In genomic region chr5:145812877-145813276, GRCh38 we compare ENCODE assay signal across 32 cellular contexts. TPM values are rescaled to one million over a fixed set of nuclear protein-coding genes. Genes with fewer than 3 reads are reported as not detected.
"Had no signal": no experiment of that assay in that cellular context is flagged by ENCODE, and none has a peak within 500 bp of the region (broad histone marks: within the 10 kb centered on the region; RNA-seq: fewer than 3 reads in every experiment).

No MANE protein-coding gene starts in this region.

- H3K9ac ChIP-seq: neural progenitor cell, parathyroid adenoma had no signal

- H3K4me2 ChIP-seq: neural progenitor cell, smooth muscle cell had no signal

- DNase-seq: immature natural killer cell; kidney; left colon; left lung; naive B cell; natural killer cell; nephron progenitor cell; psoas muscle; right lobe of liver; stimulated activated CD4-positive, alpha-beta T cell treated with anti-CD3 and anti-CD28 coated beads, Interleukin-1b, Interleukin-23, amount 100 ng/mL, for 48 hours; stimulated activated CD4-positive, alpha-beta T cell treated with anti-CD3 and anti-CD28 coated beads, Interleukin-2, amount 100 ng/mL, for 48 hours; stimulated activated naive CD4-positive, alpha-beta T cell; thyroid gland; transverse colon; upper lobe of left lung had no signal

- H3K27ac ChIP-seq: left lung, neural progenitor cell, neutrophil, parathyroid adenoma, psoas muscle, right lobe of liver, testis, thyroid gland, transverse colon, upper lobe of left lung, vagina had no signal

- H3K4me3 ChIP-seq: left lung, lung, neural progenitor cell, psoas muscle, right lobe of liver, smooth muscle cell, testis, thyroid gland, transverse colon, upper lobe of left lung, vagina had no signal

- H3K27me3 ChIP-seq: left lung, neural progenitor cell, neutrophil, right lobe of liver, testis, thyroid gland, transverse colon, upper lobe of left lung, vagina had no signal

- H3K4me1 ChIP-seq: left lung, neural progenitor cell, parathyroid adenoma, psoas muscle, right lobe of liver, testis, thyroid gland, transverse colon, upper lobe of left lung, vagina had no signal

- H3K9me3 ChIP-seq: left lung, neutrophil, psoas muscle, right lobe of liver, testis, thyroid gland, transverse colon, upper lobe of left lung, vagina had no signal

- H2AFZ ChIP-seq: neural progenitor cell, parathyroid adenoma had no signal

- H3K79me2 ChIP-seq: parathyroid adenoma had no signal

- H3K36me3 ChIP-seq: left lung, neural progenitor cell, neutrophil, thyroid gland had no signal

- FAIRE-seq: islet of Langerhans, kidney had no signal

- ATAC-seq: natural killer cell; stimulated activated effector memory CD8-positive, alpha-beta T cell treated with anti-CD3 and anti-CD28 coated beads, Interleukin-12 subunit alpha, Interleukin-12 subunit beta, amount 100 ng/mL, for 72 hours had no signal

RNA-seq across cellular contexts. Expression of gene GRXCR2, which starts 59.9 kb away (rescaled TPM):
- total RNA-seq: kidney, left colon, left lung, lung, mesothelial cell of epicardium, mononuclear cell, natural killer cell, occipital lobe, osteocyte, posterior vena cava, psoas muscle, right lobe of liver, skeletal muscle tissue, smooth muscle cell, subcutaneous adipose tissue, transverse colon, upper lobe of left lung, urinary bladder, vagina had no signal
- polyA plus RNA-seq: immature natural killer cell, lung, psoas muscle, smooth muscle cell, urinary bladder had no signal
